ENCODE assay signal across 8 cellular contexts in the genomic region with DNA sequence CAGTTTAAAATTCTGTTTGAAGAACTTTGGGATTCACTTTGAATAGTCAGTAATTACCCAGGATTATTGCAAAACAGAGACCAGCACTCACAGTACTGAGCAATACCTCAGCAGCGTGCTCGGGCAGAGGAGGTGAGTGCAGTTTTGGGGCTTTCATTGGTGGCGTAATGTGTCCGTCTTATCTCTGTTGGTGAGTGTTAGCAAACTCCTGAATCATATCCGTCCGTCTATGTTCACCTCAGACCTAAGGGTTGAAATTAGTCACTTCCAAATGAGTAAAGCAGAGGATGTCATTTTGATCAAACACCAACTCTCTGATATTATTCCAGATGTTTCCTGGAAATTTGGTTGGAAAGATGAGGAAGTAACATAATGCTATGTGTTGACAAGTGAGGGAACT.
DNase-seq lines count a peak whose midpoint lies in the region; ATAC-seq and TF ChIP-seq lines count a peak whose summit lies in the region.

No MANE protein-coding gene starts in this region.

- no peak overlapping the region for H3K4me3 Mint-ChIP-seq in stimulated activated naive CD8-positive, alpha-beta T cell treated with anti-CD3 and anti-CD28 coated beads, Interleukin-15, Interleukin-2, amounts not matched to agents 100 ng/mL and 50 ng/mL, for 24 hours
- H3K4me3 Mint-ChIP-seq in chondrocyte (ENCODE audit: unreplicated experiment): no peak overlapping the region

- WGBS in gastroesophageal sphincter (ENCODE audit: low coverage in 1 of 2), 2 donors: 63 to 89% methylated on average over 5 to 6 of the region's 6 CpGs

- TF ChIP-seq POLR2A in gastroesophageal sphincter (IDR thresholded peaks at IDR 0.05): no peak

- DNase-seq in activated T-cell treated with anti-CD3 and anti-CD28 coated beads for 24 hours (ENCODE audit: low read depth) (peak; percentile 35), chondrocyte (ENCODE audit: low spot score) (no peak), occipital lobe (lab: John Stamatoyannopoulos, UW) (no peak), NCI-H446 (lab: John Stamatoyannopoulos, UW) (no peak)
- no peak for DNase-seq in activated T-cell treated with anti-CD3 and anti-CD28 coated beads, Interleukin-2, amount 50 U/mL, for 1 hour
- peak; percentile 50 for DNase-seq in activated CD8-positive, alpha-beta memory T cell treated with anti-CD3 and anti-CD28 coated beads, Interleukin-2, amount 50 U/mL, for 4 hours

- H3K4me3 ChIP-seq in gastroesophageal sphincter: no peak overlapping the region

- peak; percentile 55 for ATAC-seq in gastroesophageal sphincter

- no peaks in the 10 kb centered on the region for H3K9me3 ChIP-seq in gastroesophageal sphincter

- peaks cover 7% of the 10 kb centered on the region for H3K9me3 Mint-ChIP-seq in stimulated activated naive CD8-positive, alpha-beta T cell treated with anti-CD3 and anti-CD28 coated beads, Interleukin-15, Interleukin-2, amounts not matched to agents 100 ng/mL and 50 ng/mL, for 24 hours
- H3K9me3 Mint-ChIP-seq in chondrocyte (ENCODE audit: low read depth): peaks cover 7% of the 10 kb centered on the region

- H3K27me3 ChIP-seq in gastroesophageal sphincter: no peaks in the 10 kb centered on the region

- H3K36me3 Mint-ChIP-seq in stimulated activated naive CD8-positive, alpha-beta T cell treated with anti-CD3 and anti-CD28 coated beads, Interleukin-15, Interleukin-2, amounts not matched to agents 100 ng/mL and 50 ng/mL, for 24 hours (ENCODE audit: low read depth): peaks cover 40% of the 10 kb centered on the region
- H3K36me3 Mint-ChIP-seq in chondrocyte (ENCODE audit: low read depth): peaks cover 15% of the 10 kb centered on the region

- TF ChIP-seq CTCF in gastroesophageal sphincter (IDR thresholded peaks at IDR 0.05) (no peak), chondrocyte (IDR thresholded peaks at IDR 0.05) (no peak)

- H3K27ac Mint-ChIP-seq in stimulated activated naive CD8-positive, alpha-beta T cell treated with anti-CD3 and anti-CD28 coated beads, Interleukin-15, Interleukin-2, amounts not matched to agents 100 ng/mL and 50 ng/mL, for 24 hours: peak overlapping the region; percentile 99
- no peak overlapping the region for H3K27ac Mint-ChIP-seq in chondrocyte (ENCODE audit: unreplicated experiment)

- peaks cover 0 to 6% of the 10 kb centered on the region in 2 donors for H3K36me3 ChIP-seq in gastroesophageal sphincter

- H3K27me3 Mint-ChIP-seq in stimulated activated naive CD8-positive, alpha-beta T cell treated with anti-CD3 and anti-CD28 coated beads, Interleukin-15, Interleukin-2, amounts not matched to agents 100 ng/mL and 50 ng/mL, for 24 hours: no peaks in the 10 kb centered on the region
- H3K27me3 Mint-ChIP-seq in chondrocyte (ENCODE audit: low read depth): no peaks in the 10 kb centered on the region

- no peak overlapping the region for H3K27ac ChIP-seq in gastroesophageal sphincter

- no peak for TF ChIP-seq EP300 in gastroesophageal sphincter (IDR thresholded peaks at IDR 0.05)

- peaks cover 73% of the 10 kb centered on the region for H3K4me1 Mint-ChIP-seq in stimulated activated naive CD8-positive, alpha-beta T cell treated with anti-CD3 and anti-CD28 coated beads, Interleukin-15, Interleukin-2, amounts not matched to agents 100 ng/mL and 50 ng/mL, for 24 hours (ENCODE audit: low read depth)
- peaks cover 43% of the 10 kb centered on the region for H3K4me1 Mint-ChIP-seq in chondrocyte (ENCODE audit: low read depth)

- H3K4me1 ChIP-seq in gastroesophageal sphincter: peaks cover 2 to 41% (median 12%) of the 10 kb centered on the region in 3 donors

Comparison
In these comparisons a context has a peak if more than half of its experiments do, and no peak if none do; other contexts are left out.
1. DNase-seq: peak in activated T-cell treated with anti-CD3 and anti-CD28 coated beads for 24 hours (single experiment) and activated CD8-positive, alpha-beta memory T cell treated with anti-CD3 and anti-CD28 coated beads, Interleukin-2, amount 50 U/mL, for 4 hours (single experiment); none in activated T-cell treated with anti-CD3 and anti-CD28 coated beads, Interleukin-2, amount 50 U/mL, for 1 hour (single experiment), chondrocyte (single experiment), occipital lobe (single experiment) and NCI-H446 (0 of 2).